ENCODE assay signal across 17 cellular contexts in the genomic region with DNA sequence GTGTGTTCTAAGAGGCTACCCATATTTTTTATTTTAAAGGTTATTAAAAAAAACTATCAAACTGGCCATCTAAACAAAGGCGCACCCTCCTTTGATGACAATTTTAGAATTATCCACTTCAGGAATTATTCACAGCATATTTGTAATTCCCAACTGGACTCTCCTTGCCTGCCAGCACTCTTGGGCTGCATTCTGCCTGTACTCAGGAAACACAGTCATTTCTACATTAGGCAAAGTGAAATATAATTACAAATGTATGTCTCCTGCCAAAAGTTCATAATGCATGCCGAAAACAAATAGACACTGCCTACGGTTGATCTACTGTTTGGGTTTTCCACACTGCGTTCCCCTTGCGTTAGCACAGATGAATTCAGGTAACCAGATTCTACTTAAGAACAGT. TPM values are rescaled to one million over a fixed set of nuclear protein-coding genes. Genes with fewer than 3 reads are reported as not detected.
DNase-seq lines count a peak whose midpoint lies in the region; ATAC-seq and TF ChIP-seq lines count a peak whose summit lies in the region.
"Had no signal": no experiment of that assay in that cellular context is flagged by ENCODE, and none has a peak within 500 bp of the region (broad histone marks: within the 10 kb centered on the region; RNA-seq: fewer than 3 reads in every experiment).

No MANE protein-coding gene starts in this region.

- DNase-seq in AG10803 (ENCODE audit: low read depth) = peak; percentile 42
- peak; percentile 52 for DNase-seq in NCI-H1105 treated with DMSO at 0.1 percent for 48 hours (lab: John Stamatoyannopoulos, UW)
- DNase-seq in fibroblast of mammary gland (ENCODE audit: low read depth) = peak; percentile 71
- DNase-seq in osteocyte (ENCODE audit: extremely low spot score, unreplicated experiment) = no peak
- DNase-seq in activated CD4-positive, alpha-beta memory T cell treated with anti-CD3 and anti-CD28 coated beads for 36 hours = no peak
- DNase-seq in NCI-H82 treated with DMSO at 0.1 percent for 48 hours (lab: John Stamatoyannopoulos, UW; ENCODE audit: unreplicated experiment) = no peak
- DNase-seq: activated CD8-positive, alpha-beta memory T cell treated with anti-CD3 and anti-CD28 coated beads, Interleukin-2, amount 50 U/mL, for 48 hours; activated naive CD8-positive, alpha-beta T cell treated with anti-CD3 and anti-CD28 coated beads for 36 hours; CD4-positive, alpha-beta T cell; erythroblast; NCI-H2227 treated with DMSO at 0.1 percent for 48 hours; uterus had no signal

- peak overlapping the region; percentile 70 for H3K4me3 Mint-ChIP-seq in osteocyte (ENCODE audit: unreplicated experiment)
- H3K4me3 Mint-ChIP-seq in activated CD4-positive, alpha-beta memory T cell treated with anti-CD3 and anti-CD28 coated beads for 36 hours = no peak overlapping the region
- H3K4me3 Mint-ChIP-seq: activated naive CD8-positive, alpha-beta T cell treated with anti-CD3 and anti-CD28 coated beads for 36 hours; CD4-positive, alpha-beta T cell had no signal

- POLR2A ChIA-PET in activated CD4-positive, alpha-beta memory T cell treated with anti-CD3 and anti-CD28 coated beads for 36 hours (lab: Charles Lee) = no interaction called here

- intact Hi-C loops in activated CD4-positive, alpha-beta memory T cell treated with anti-CD3 and anti-CD28 coated beads for 36 hours (cut with micrococcal nuclease) = no loop called here

- no peak overlapping the region for H3K4me3 ChIP-seq in AG10803 (ENCODE audit: low read length)
- H3K4me3 ChIP-seq in fibroblast of mammary gland (ENCODE audit: control insufficient read depth, low read depth, low read length) = peak overlapping the region; percentile 69

- H3K9me3 Mint-ChIP-seq in osteocyte (ENCODE audit: unreplicated experiment) = peaks cover 5% of the 10 kb centered on the region
- H3K9me3 Mint-ChIP-seq in activated CD4-positive, alpha-beta memory T cell treated with anti-CD3 and anti-CD28 coated beads for 36 hours = peaks cover 14% of the 10 kb centered on the region
- H3K9me3 Mint-ChIP-seq: activated naive CD8-positive, alpha-beta T cell treated with anti-CD3 and anti-CD28 coated beads for 36 hours; CD4-positive, alpha-beta T cell had no signal

- no peak for TF ChIP-seq CTCF in AG10803 (conservative IDR thresholded peaks at IDR 0.05; ENCODE audit: low read length)
- TF ChIP-seq CTCF in fibroblast of mammary gland (conservative IDR thresholded peaks at IDR 0.05; ENCODE audit: control insufficient read depth, insufficient read depth, low read depth, low read length) = no peak
- no peak for TF ChIP-seq CTCF in osteocyte (IDR thresholded peaks at IDR 0.05)

- CTCF ChIA-PET in activated CD4-positive, alpha-beta memory T cell treated with anti-CD3 and anti-CD28 coated beads for 36 hours (lab: Charles Lee) = no interaction called here

- peak overlapping the region; percentile 60 for H3K27ac Mint-ChIP-seq in osteocyte (ENCODE audit: unreplicated experiment)
- H3K27ac Mint-ChIP-seq in activated CD4-positive, alpha-beta memory T cell treated with anti-CD3 and anti-CD28 coated beads for 36 hours = no peak overlapping the region
- H3K27ac Mint-ChIP-seq: activated naive CD8-positive, alpha-beta T cell treated with anti-CD3 and anti-CD28 coated beads for 36 hours; CD4-positive, alpha-beta T cell had no signal

- no peaks in the 10 kb centered on the region for H3K27me3 Mint-ChIP-seq in osteocyte (ENCODE audit: unreplicated experiment)
- H3K27me3 Mint-ChIP-seq in activated CD4-positive, alpha-beta memory T cell treated with anti-CD3 and anti-CD28 coated beads for 36 hours = no peaks in the 10 kb centered on the region
- H3K27me3 Mint-ChIP-seq: CD4-positive, alpha-beta T cell had no signal

- H3K36me3 Mint-ChIP-seq in osteocyte (ENCODE audit: unreplicated experiment) = peaks cover 35% of the 10 kb centered on the region
- H3K36me3 Mint-ChIP-seq in activated CD4-positive, alpha-beta memory T cell treated with anti-CD3 and anti-CD28 coated beads for 36 hours = no peaks in the 10 kb centered on the region
- H3K36me3 Mint-ChIP-seq: activated naive CD8-positive, alpha-beta T cell treated with anti-CD3 and anti-CD28 coated beads for 36 hours had no signal

- H3K4me1 Mint-ChIP-seq in osteocyte (ENCODE audit: unreplicated experiment) = peaks cover 66% of the 10 kb centered on the region
- H3K4me1 Mint-ChIP-seq in activated CD4-positive, alpha-beta memory T cell treated with anti-CD3 and anti-CD28 coated beads for 36 hours (ENCODE audit: low read depth) = no peaks in the 10 kb centered on the region
- H3K4me1 Mint-ChIP-seq: activated naive CD8-positive, alpha-beta T cell treated with anti-CD3 and anti-CD28 coated beads for 36 hours had no signal

- ATAC-seq in HG03095 (IDR thresholded peaks at IDR 0.05; ENCODE audit: unreplicated experiment) = no peak
- ATAC-seq in HG02798 (IDR thresholded peaks at IDR 0.05; ENCODE audit: poor library complexity, unreplicated experiment) = no peak

RNA-seq across cellular contexts. Expression of gene HGF, which starts 2.0 kb away (rescaled TPM):
- 13.9 and 16.0 TPM in 2 replicates for total RNA-seq in osteocyte
- total RNA-seq in activated CD4-positive, alpha-beta memory T cell treated with anti-CD3 and anti-CD28 coated beads for 36 hours = not detected
- total RNA-seq: activated naive CD8-positive, alpha-beta T cell treated with anti-CD3 and anti-CD28 coated beads for 36 hours; CD4-positive, alpha-beta T cell; G401; HT1080; OCI-LY7 had no signal

Comparison
In these comparisons a context has a peak if more than half of its experiments do, and no peak if none do; other contexts are left out.
1. DNase-seq: peak in AG10803 (single experiment), NCI-H1105 treated with DMSO at 0.1 percent for 48 hours (single experiment) and fibroblast of mammary gland (single experiment); none in osteocyte (single experiment), activated CD4-positive, alpha-beta memory T cell treated with anti-CD3 and anti-CD28 coated beads for 36 hours (single experiment) and NCI-H82 treated with DMSO at 0.1 percent for 48 hours (single experiment).
2. RNA of gene HGF, which starts 2.0 kb away (total RNA-seq): 13.9 to 16.0 TPM in osteocyte; not detected in activated CD4-positive, alpha-beta memory T cell treated with anti-CD3 and anti-CD28 coated beads for 36 hours; every median in the first group is over 10 times any median in the second.